ENCODE assay signal across 8 cellular contexts in genomic region chr17:74213897-74214386, GRCh38. TPM values are rescaled to one million over a fixed set of nuclear protein-coding genes. Genes with fewer than 3 reads are reported as not detected.
DNase-seq lines count a peak whose midpoint lies in the region; ATAC-seq lines count a peak whose summit lies in the region.

No MANE protein-coding gene starts in this region.

- no peaks in the 10 kb centered on the region for H3K9me3 Mint-ChIP-seq in activated CD4-positive, alpha-beta memory T cell treated with anti-CD3 and anti-CD28 coated beads, Interleukin-2, amount 10 ng/mL, durations not matched to agents 7 days and 5 days

- peaks cover 48% of the 10 kb centered on the region for H3K36me3 Mint-ChIP-seq in activated CD4-positive, alpha-beta memory T cell treated with anti-CD3 and anti-CD28 coated beads, Interleukin-2, amount 10 ng/mL, durations not matched to agents 7 days and 5 days (ENCODE audit: low read depth)

- CTCF ChIA-PET in activated CD4-positive, alpha-beta memory T cell treated with anti-CD3 and anti-CD28 coated beads, Interleukin-2, amount 10 ng/mL, durations not matched to agents 7 days and 5 days (lab: Charles Lee) = interaction anchor here (1.0 to 3.5 kb wide), 5 partner anchors 71 to 154 kb away, joined by 3 to 50 read pairs (median 4); no protein-coding TSS in a partner anchor

- H3K27ac Mint-ChIP-seq in activated CD4-positive, alpha-beta memory T cell treated with anti-CD3 and anti-CD28 coated beads, Interleukin-2, amount 10 ng/mL, durations not matched to agents 7 days and 5 days = peak overlapping the region; percentile 77

- H3K4me1 Mint-ChIP-seq in activated CD4-positive, alpha-beta memory T cell treated with anti-CD3 and anti-CD28 coated beads, Interleukin-2, amount 10 ng/mL, durations not matched to agents 7 days and 5 days = peaks cover 72% of the 10 kb centered on the region

- peak overlapping the region; percentile 62 for H3K4me3 ChIP-seq in skeletal muscle cell (ENCODE audit: low read depth, low read length)

- intact Hi-C loops in left cardiac atrium (cut with DNase I) = loop anchor here in 1 of 2 donors (5.0 to 10.0 kb wide), 3 partner anchors 61 to 148 kb away; partner anchors contain the start of genes BTBD17 and DNAI2

- ATAC-seq in left cardiac atrium (peak; percentile 23 to 24), GM18909 (IDR thresholded peaks at IDR 0.05; ENCODE audit: poor library complexity, unreplicated experiment) (no peak)

- peak; percentile 7 for DNase-seq in activated CD4-positive, alpha-beta T cell treated with anti-CD3 and anti-CD28 coated beads, Interleukin-2, amount 50 U/mL, for 1 hour
- no peak for DNase-seq in activated CD4-positive, alpha-beta T cell treated with anti-CD3 and anti-CD28 coated beads, Interleukin-2, amount 50 U/mL, for 48 hours
- DNase-seq in activated CD4-positive, alpha-beta memory T cell treated with anti-CD3 and anti-CD28 coated beads, Interleukin-2, amount 10 ng/mL, durations not matched to agents 7 days and 5 days = peak; percentile 21
- DNase-seq in left cardiac atrium (peak; percentile 39), skeletal muscle cell (ENCODE audit: low read depth) (no peak), GM03348 (ENCODE audit: low spot score) (no peak), LoVo (ENCODE audit: low spot score) (no peak)

- no peaks in the 10 kb centered on the region for H3K27me3 Mint-ChIP-seq in activated CD4-positive, alpha-beta memory T cell treated with anti-CD3 and anti-CD28 coated beads, Interleukin-2, amount 10 ng/mL, durations not matched to agents 7 days and 5 days

- POLR2A ChIA-PET in activated CD4-positive, alpha-beta memory T cell treated with anti-CD3 and anti-CD28 coated beads, Interleukin-2, amount 10 ng/mL, durations not matched to agents 7 days and 5 days (lab: Charles Lee) = interaction anchor here (0.9 to 3.1 kb wide), 3 partner anchors 11 to 70 kb away, joined by 4 to 36 read pairs (median 19); partner anchors contain the start of gene RPL38

- peak overlapping the region; percentile 82 for H3K4me3 Mint-ChIP-seq in activated CD4-positive, alpha-beta memory T cell treated with anti-CD3 and anti-CD28 coated beads, Interleukin-2, amount 10 ng/mL, durations not matched to agents 7 days and 5 days

RNA-seq across cellular contexts. Expression of gene TTYH2, which starts 0.6 kb away (rescaled TPM):
- 10 to 100 TPM; 23.8 to 25.6 TPM for total RNA-seq in activated CD4-positive, alpha-beta memory T cell treated with anti-CD3 and anti-CD28 coated beads, Interleukin-2, amount 10 ng/mL, durations not matched to agents 7 days and 5 days
- total RNA-seq in left cardiac atrium = 10 to 100 TPM; 15.6 to 23.3 TPM

RNA-seq across cellular contexts. Expression of gene RPL38, which starts 10.5 kb away (rescaled TPM):
- 1,000 to 10,000 TPM; 1,064 to 1,066 TPM for total RNA-seq in activated CD4-positive, alpha-beta memory T cell treated with anti-CD3 and anti-CD28 coated beads, Interleukin-2, amount 10 ng/mL, durations not matched to agents 7 days and 5 days
- 100 to 1,000 TPM; 657 to 709 TPM for total RNA-seq in left cardiac atrium

Comparison
In these comparisons a context has a peak if more than half of its experiments do, and no peak if none do; other contexts are left out.
1. DNase-seq: peak in activated CD4-positive, alpha-beta T cell treated with anti-CD3 and anti-CD28 coated beads, Interleukin-2, amount 50 U/mL, for 1 hour (single experiment), activated CD4-positive, alpha-beta memory T cell treated with anti-CD3 and anti-CD28 coated beads, Interleukin-2, amount 10 ng/mL, durations not matched to agents 7 days and 5 days (single experiment) and left cardiac atrium (single experiment); none in activated CD4-positive, alpha-beta T cell treated with anti-CD3 and anti-CD28 coated beads, Interleukin-2, amount 50 U/mL, for 48 hours (0 of 2), skeletal muscle cell (single experiment), GM03348 (single experiment) and LoVo (single experiment).